ENCODE assay signal across 25 cellular contexts in genomic region chr6:156897907-156898531, GRCh38.
DNase-seq lines count a peak whose midpoint lies in the region; ATAC-seq and TF ChIP-seq lines count a peak whose summit lies in the region.
"Had no signal": no experiment of that assay in that cellular context is flagged by ENCODE, and none has a peak within 500 bp of the region (broad histone marks: within the 10 kb centered on the region; RNA-seq: fewer than 3 reads in every experiment).

No MANE protein-coding gene starts in this region.

- ATAC-seq in effector memory CD8-positive, alpha-beta T cell (replicated peaks) = no peak
- ATAC-seq in naive B cell (ENCODE audit: low read depth in 2 of 2) (no peak), HG03354 (IDR thresholded peaks at IDR 0.05; ENCODE audit: poor library complexity, severe bottlenecking, unreplicated experiment) (no peak)
- ATAC-seq: Right ventricle myocardium inferior had no signal

- peaks cover 67% of the 10 kb centered on the region for H3K4me1 Mint-ChIP-seq in activated naive CD8-positive, alpha-beta T cell (ENCODE audit: low read depth)
- peaks cover 53% of the 10 kb centered on the region for H3K4me1 Mint-ChIP-seq in activated naive CD8-positive, alpha-beta T cell treated with anti-CD3 and anti-CD28 coated beads for 36 hours
- H3K4me1 Mint-ChIP-seq in effector memory CD8-positive, alpha-beta T cell (ENCODE audit: low read depth in 2 of 2) = peaks cover 49 to 57% of the 10 kb centered on the region in 2 donors
- H3K4me1 Mint-ChIP-seq in naive B cell (peaks cover 49 to 72% (median 71%) of the 10 kb centered on the region in 3 donors), type B pancreatic cell (ENCODE audit: unreplicated experiment) (peaks cover 17% of the 10 kb centered on the region)

- no peaks in the 10 kb centered on the region for H3K27me3 Mint-ChIP-seq in activated naive CD8-positive, alpha-beta T cell
- H3K27me3 Mint-ChIP-seq in activated naive CD8-positive, alpha-beta T cell treated with anti-CD3 and anti-CD28 coated beads for 36 hours = no peaks in the 10 kb centered on the region
- H3K27me3 Mint-ChIP-seq in effector memory CD8-positive, alpha-beta T cell = no peaks in the 10 kb centered on the region
- H3K27me3 Mint-ChIP-seq in naive B cell = no peaks in the 10 kb centered on the region
- H3K27me3 Mint-ChIP-seq in type B pancreatic cell = no peaks in the 10 kb centered on the region
- H3K27me3 Mint-ChIP-seq: CD8-positive, alpha-beta memory T cell had no signal

- peak overlapping the region; percentile 17 for H3K4me3 Mint-ChIP-seq in activated naive CD8-positive, alpha-beta T cell
- no peak overlapping the region for H3K4me3 Mint-ChIP-seq in activated naive CD8-positive, alpha-beta T cell treated with anti-CD3 and anti-CD28 coated beads for 36 hours
- peak overlapping the region; percentile 14 to 42 for H3K4me3 Mint-ChIP-seq in effector memory CD8-positive, alpha-beta T cell
- no peak overlapping the region for H3K4me3 Mint-ChIP-seq in naive B cell
- H3K4me3 Mint-ChIP-seq in type B pancreatic cell = no peak overlapping the region
- H3K4me3 Mint-ChIP-seq: CD14-positive monocyte; CD8-positive, alpha-beta memory T cell had no signal

- peaks cover 4% of the 10 kb centered on the region for H3K36me3 Mint-ChIP-seq in activated naive CD8-positive, alpha-beta T cell
- H3K36me3 Mint-ChIP-seq in activated naive CD8-positive, alpha-beta T cell treated with anti-CD3 and anti-CD28 coated beads for 36 hours = peaks cover 7% of the 10 kb centered on the region
- peaks cover 12% of the 10 kb centered on the region for H3K36me3 Mint-ChIP-seq in effector memory CD8-positive, alpha-beta T cell (ENCODE audit: insufficient read depth)
- no peaks in the 10 kb centered on the region for H3K36me3 Mint-ChIP-seq in naive B cell
- no peaks in the 10 kb centered on the region for H3K36me3 Mint-ChIP-seq in type B pancreatic cell

- H3K27ac ChIP-seq in coronary artery = no peak overlapping the region
- H3K27ac ChIP-seq: PC-9 had no signal

- TF ChIP-seq CTCF in type B pancreatic cell (conservative IDR thresholded peaks at IDR 0.05) (no peak), coronary artery (IDR thresholded peaks at IDR 0.05) (no peak)

- H3K9me3 Mint-ChIP-seq in activated naive CD8-positive, alpha-beta T cell (ENCODE audit: low read depth) = no peaks in the 10 kb centered on the region
- H3K9me3 Mint-ChIP-seq in activated naive CD8-positive, alpha-beta T cell treated with anti-CD3 and anti-CD28 coated beads for 36 hours = no peaks in the 10 kb centered on the region
- no peaks in the 10 kb centered on the region for H3K9me3 Mint-ChIP-seq in effector memory CD8-positive, alpha-beta T cell
- H3K9me3 Mint-ChIP-seq in naive B cell = no peaks in the 10 kb centered on the region
- peaks cover 5% of the 10 kb centered on the region for H3K9me3 Mint-ChIP-seq in type B pancreatic cell
- H3K9me3 Mint-ChIP-seq: CD14-positive monocyte; CD8-positive, alpha-beta memory T cell had no signal

- H3K4me3 ChIP-seq in coronary artery = no peak overlapping the region
- H3K4me3 ChIP-seq: MG63, PC-9 had no signal

- no peak for DNase-seq in activated naive CD8-positive, alpha-beta T cell treated with anti-CD3 and anti-CD28 coated beads for 36 hours
- DNase-seq in effector memory CD8-positive, alpha-beta T cell = no peak
- no peak for DNase-seq in naive B cell
- no peak for DNase-seq in type B pancreatic cell (ENCODE audit: extremely low spot score, unreplicated experiment)
- no peak for DNase-seq in NCI-H1105 (lab: John Stamatoyannopoulos, UW)
- DNase-seq in coronary artery (ENCODE audit: low spot score) = no peak
- DNase-seq: 8988T; ACHN; BE2C; CD8-positive, alpha-beta memory T cell; DMS79 treated with DMSO at 0.1 percent for 48 hours; GF-D8; HCEC 1CT; KG1; MG63; NCI-H1417; NCI-H1694; NCI-H2029 treated with DMSO at 0.1 percent for 48 hours; NCI-H2227 treated with DMSO at 0.1 percent for 48 hours; NCI-H526 treated with DMSO at 0.1 percent for 48 hours; PC-9 had no signal

- no peak overlapping the region for H3K27ac Mint-ChIP-seq in activated naive CD8-positive, alpha-beta T cell
- H3K27ac Mint-ChIP-seq in activated naive CD8-positive, alpha-beta T cell treated with anti-CD3 and anti-CD28 coated beads for 36 hours = no peak overlapping the region
- H3K27ac Mint-ChIP-seq in effector memory CD8-positive, alpha-beta T cell = peak overlapping the region in 1 of 2 donors; percentile 80
- H3K27ac Mint-ChIP-seq in naive B cell = peak overlapping the region in 4 of 6 donors; percentile 47 to 89 (median 75)
- H3K27ac Mint-ChIP-seq in type B pancreatic cell = peak overlapping the region; percentile 48

Comparison
In these comparisons a context has a peak if more than half of its experiments do, and no peak if none do; other contexts are left out.
1. H3K4me3 Mint-ChIP-seq: peak in activated naive CD8-positive, alpha-beta T cell (single experiment) and effector memory CD8-positive, alpha-beta T cell (2 of 2); none in activated naive CD8-positive, alpha-beta T cell treated with anti-CD3 and anti-CD28 coated beads for 36 hours (single experiment), naive B cell (0 of 8) and type B pancreatic cell (single experiment).
2. H3K27ac Mint-ChIP-seq: peak in naive B cell (4 of 6) and type B pancreatic cell (single experiment); none in activated naive CD8-positive, alpha-beta T cell (single experiment) and activated naive CD8-positive, alpha-beta T cell treated with anti-CD3 and anti-CD28 coated beads for 36 hours (single experiment).